In genomic region chr4:153152453-153153338, GRCh38 we compare ENCODE assay signal across 1 cellular context.
TF ChIP-seq lines count a peak whose summit lies in the region.

No MANE protein-coding gene starts in this region.

TF ChIP-seq in HepG2, 621 proteins besides CTCF, POLR2A, EP300 and RAD21 (continued from another document):
- TF ChIP-seq, protein P1, sequence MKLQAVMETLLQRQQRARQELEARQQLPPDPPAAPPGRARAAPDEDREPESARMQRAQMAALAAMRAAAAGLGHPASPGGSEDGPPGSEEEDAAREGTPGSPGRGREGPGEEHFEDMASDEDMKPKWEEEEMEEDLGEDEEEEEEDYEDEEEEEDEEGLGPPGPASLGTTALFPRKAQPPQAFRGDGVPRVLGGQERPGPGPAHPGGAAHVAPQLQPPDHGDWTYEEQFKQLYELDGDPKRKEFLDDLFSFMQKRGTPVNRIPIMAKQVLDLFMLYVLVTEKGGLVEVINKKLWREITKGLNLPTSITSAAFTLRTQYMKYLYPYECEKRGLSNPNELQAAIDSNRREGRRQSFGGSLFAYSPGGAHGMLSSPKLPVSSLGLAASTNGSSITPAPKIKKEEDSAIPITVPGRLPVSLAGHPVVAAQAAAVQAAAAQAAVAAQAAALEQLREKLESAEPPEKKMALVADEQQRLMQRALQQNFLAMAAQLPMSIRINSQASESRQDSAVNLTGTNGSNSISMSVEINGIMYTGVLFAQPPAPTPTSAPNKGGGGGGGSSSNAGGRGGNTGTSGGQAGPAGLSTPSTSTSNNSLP (IDR thresholded peaks at IDR 0.05; ENCODE audit: low read depth, low read length) = no peak
- TF ChIP-seq CENPX (CRISPR knock-in tag; IDR thresholded peaks at IDR 0.05) (no peak), HMG20B (CRISPR knock-in tag; conservative IDR thresholded peaks at IDR 0.05) (no peak), MAZ (IDR thresholded peaks at IDR 0.05; ENCODE audit: borderline replicate concordance, low read depth, low read length) (no peak), MAZ (CRISPR knock-in tag; IDR thresholded peaks at IDR 0.05; ENCODE audit: low read depth) (no peak), ESRRA (CRISPR knock-in tag; IDR thresholded peaks at IDR 0.05; ENCODE audit: low read depth) (no peak), SMAD9 (CRISPR knock-in tag; IDR thresholded peaks at IDR 0.05) (no peak), HDAC2 (CRISPR knock-in tag; IDR thresholded peaks at IDR 0.05) (0 out of 2 replicates have a peak, but pooled peaks have one; percentile 11), ZNF891 (CRISPR knock-in tag; IDR thresholded peaks at IDR 0.05) (no peak), AGO2 (optimal IDR thresholded peaks at IDR 0.05; ENCODE audit: low read depth, low read length) (no peak), ZNF562 (CRISPR knock-in tag; IDR thresholded peaks at IDR 0.05; ENCODE audit: borderline replicate concordance) (no peak), GABPA (IDR thresholded peaks at IDR 0.05; ENCODE audit: low read depth, low read length) (no peak), GABPA (CRISPR knock-in tag; IDR thresholded peaks at IDR 0.05; ENCODE audit: low read depth) (no peak)
- TF ChIP-seq, protein P2, sequence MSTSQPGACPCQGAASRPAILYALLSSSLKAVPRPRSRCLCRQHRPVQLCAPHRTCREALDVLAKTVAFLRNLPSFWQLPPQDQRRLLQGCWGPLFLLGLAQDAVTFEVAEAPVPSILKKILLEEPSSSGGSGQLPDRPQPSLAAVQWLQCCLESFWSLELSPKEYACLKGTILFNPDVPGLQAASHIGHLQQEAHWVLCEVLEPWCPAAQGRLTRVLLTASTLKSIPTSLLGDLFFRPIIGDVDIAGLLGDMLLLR (CRISPR knock-in tag; IDR thresholded peaks at IDR 0.05) = 0 out of 2 replicates have a peak, but pooled peaks have one; percentile 34
- TF ChIP-seq, protein P3, sequence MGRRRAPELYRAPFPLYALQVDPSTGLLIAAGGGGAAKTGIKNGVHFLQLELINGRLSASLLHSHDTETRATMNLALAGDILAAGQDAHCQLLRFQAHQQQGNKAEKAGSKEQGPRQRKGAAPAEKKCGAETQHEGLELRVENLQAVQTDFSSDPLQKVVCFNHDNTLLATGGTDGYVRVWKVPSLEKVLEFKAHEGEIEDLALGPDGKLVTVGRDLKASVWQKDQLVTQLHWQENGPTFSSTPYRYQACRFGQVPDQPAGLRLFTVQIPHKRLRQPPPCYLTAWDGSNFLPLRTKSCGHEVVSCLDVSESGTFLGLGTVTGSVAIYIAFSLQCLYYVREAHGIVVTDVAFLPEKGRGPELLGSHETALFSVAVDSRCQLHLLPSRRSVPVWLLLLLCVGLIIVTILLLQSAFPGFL (CRISPR knock-in tag; IDR thresholded peaks at IDR 0.05) = no peak
